2 cellular contexts compared by ENCODE assay signal in the genomic region with DNA sequence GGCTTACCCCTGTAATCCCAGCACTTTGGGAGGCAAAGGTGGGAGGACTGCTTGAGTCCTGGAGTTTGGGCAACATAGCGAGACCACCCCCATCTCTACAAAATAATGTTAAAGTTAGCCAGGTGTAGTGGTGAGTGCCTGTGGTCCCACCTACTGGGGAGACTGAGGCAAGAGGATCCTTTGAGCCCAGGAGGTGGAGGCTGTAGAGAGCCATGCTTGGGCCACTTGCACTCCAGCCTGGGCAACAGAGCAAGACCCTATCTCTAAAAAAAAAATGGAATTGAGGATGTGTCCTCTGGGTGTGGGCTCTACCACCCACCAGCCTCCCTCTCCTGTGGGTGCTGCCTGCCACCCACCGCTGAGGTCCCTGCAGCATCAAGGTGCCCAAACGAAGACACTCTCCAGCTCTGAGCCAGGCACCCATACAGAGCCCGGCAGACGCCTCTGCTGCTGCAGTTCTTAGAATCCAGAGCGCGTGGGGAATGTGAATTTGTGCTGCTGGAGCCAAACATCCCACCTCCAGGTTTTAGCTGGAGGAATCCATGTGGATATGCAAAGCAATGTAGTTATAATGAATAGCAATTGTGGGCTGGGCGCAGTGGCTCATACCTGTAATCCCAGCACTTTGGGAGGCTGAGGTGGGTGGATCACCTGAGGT.
TF ChIP-seq lines count a peak whose summit lies in the region.

No MANE protein-coding gene starts in this region.

TF ChIP-seq in HCT116, 20 proteins besides CTCF, POLR2A, EP300 and RAD21:
- TF ChIP-seq JUND (IDR thresholded peaks at IDR 0.05) (no peak), TCF7L2 (IDR thresholded peaks at IDR 0.05; ENCODE audit: borderline replicate concordance, extremely low read depth, insufficient read depth, insufficient read length) (no peak), CEBPB (IDR thresholded peaks at IDR 0.05; ENCODE audit: low read depth) (no peak), EZH2 (IDR thresholded peaks at IDR 0.05) (no peak)
- TF ChIP-seq, protein P1, sequence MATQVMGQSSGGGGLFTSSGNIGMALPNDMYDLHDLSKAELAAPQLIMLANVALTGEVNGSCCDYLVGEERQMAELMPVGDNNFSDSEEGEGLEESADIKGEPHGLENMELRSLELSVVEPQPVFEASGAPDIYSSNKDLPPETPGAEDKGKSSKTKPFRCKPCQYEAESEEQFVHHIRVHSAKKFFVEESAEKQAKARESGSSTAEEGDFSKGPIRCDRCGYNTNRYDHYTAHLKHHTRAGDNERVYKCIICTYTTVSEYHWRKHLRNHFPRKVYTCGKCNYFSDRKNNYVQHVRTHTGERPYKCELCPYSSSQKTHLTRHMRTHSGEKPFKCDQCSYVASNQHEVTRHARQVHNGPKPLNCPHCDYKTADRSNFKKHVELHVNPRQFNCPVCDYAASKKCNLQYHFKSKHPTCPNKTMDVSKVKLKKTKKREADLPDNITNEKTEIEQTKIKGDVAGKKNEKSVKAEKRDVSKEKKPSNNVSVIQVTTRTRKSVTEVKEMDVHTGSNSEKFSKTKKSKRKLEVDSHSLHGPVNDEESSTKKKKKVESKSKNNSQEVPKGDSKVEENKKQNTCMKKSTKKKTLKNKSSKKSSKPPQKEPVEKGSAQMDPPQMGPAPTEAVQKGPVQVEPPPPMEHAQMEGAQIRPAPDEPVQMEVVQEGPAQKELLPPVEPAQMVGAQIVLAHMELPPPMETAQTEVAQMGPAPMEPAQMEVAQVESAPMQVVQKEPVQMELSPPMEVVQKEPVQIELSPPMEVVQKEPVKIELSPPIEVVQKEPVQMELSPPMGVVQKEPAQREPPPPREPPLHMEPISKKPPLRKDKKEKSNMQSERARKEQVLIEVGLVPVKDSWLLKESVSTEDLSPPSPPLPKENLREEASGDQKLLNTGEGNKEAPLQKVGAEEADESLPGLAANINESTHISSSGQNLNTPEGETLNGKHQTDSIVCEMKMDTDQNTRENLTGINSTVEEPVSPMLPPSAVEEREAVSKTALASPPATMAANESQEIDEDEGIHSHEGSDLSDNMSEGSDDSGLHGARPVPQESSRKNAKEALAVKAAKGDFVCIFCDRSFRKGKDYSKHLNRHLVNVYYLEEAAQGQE (IDR thresholded peaks at IDR 0.05; ENCODE audit: low read depth), result no peak

TF ChIP-seq in WTC11, 78 proteins besides CTCF, POLR2A, EP300 and RAD21:
- TF ChIP-seq, protein P2, sequence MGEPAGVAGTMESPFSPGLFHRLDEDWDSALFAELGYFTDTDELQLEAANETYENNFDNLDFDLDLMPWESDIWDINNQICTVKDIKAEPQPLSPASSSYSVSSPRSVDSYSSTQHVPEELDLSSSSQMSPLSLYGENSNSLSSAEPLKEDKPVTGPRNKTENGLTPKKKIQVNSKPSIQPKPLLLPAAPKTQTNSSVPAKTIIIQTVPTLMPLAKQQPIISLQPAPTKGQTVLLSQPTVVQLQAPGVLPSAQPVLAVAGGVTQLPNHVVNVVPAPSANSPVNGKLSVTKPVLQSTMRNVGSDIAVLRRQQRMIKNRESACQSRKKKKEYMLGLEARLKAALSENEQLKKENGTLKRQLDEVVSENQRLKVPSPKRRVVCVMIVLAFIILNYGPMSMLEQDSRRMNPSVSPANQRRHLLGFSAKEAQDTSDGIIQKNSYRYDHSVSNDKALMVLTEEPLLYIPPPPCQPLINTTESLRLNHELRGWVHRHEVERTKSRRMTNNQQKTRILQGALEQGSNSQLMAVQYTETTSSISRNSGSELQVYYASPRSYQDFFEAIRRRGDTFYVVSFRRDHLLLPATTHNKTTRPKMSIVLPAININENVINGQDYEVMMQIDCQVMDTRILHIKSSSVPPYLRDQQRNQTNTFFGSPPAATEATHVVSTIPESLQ (CRISPR knock-in tag; IDR thresholded peaks at IDR 0.05), result no peak
- TF ChIP-seq ZNF121 (CRISPR knock-in tag; IDR thresholded peaks at IDR 0.05), result peak; percentile 85; the same call in 1 of the 2 replicates
